Comparison of ENCODE assay signal across 23 cellular contexts in the genomic region with DNA sequence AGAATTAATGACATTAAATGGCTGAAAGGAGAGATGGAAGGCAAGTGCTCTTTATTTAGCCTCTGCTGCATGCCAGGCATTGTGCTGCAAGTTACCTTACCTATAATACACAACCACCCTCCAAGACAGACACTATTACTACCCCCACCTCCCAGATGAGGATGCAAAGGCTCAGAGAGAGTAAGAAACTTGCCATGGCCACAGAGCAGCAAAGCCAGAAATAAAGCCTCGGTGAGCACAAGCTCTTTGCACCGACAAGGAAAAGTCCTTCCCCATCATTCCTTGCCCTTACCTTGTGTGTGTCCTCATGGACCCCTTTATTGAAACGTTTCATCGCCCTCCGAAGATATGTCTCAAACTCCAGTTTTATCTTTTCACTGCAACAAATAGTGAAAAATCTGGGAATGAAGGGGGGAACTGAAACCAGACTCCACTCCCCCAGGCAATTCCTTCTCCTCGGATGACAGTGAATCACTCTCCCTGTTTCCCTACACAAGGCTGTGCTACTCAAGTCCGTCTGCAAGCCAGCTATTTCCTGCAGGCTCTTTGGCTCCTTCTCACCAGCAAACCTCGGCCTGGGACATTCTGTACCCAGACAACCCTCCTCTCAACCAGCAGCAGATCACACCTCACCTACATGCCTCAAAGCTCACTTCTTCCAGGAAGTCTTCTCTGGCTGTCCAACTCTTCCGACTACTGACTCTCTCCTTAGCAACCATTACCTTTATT. TPM values are rescaled to one million over a fixed set of nuclear protein-coding genes. Genes with fewer than 3 reads are reported as not detected.
A peak's percentile ranks its signal among the peaks of the same experiment; 100 is the strongest.
DNase-seq lines count a peak whose midpoint lies in the region; ATAC-seq and TF ChIP-seq lines count a peak whose summit lies in the region.
"Had no signal": no experiment of that assay in that cellular context is flagged by ENCODE, and none has a peak within 500 bp of the region (broad histone marks: within the 10 kb centered on the region; RNA-seq: fewer than 3 reads in every experiment).

No MANE protein-coding gene starts in this region.

- peaks cover 100% of the 10 kb centered on the region for H3K36me3 Mint-ChIP-seq in activated T-helper 17 cell treated with anti-CD3 and anti-CD28 coated beads, Interleukin-2, amount 50 U/mL, for 72 hours (ENCODE audit: low read depth)
- peaks cover 83% of the 10 kb centered on the region for H3K36me3 Mint-ChIP-seq in osteocyte (ENCODE audit: unreplicated experiment)
- H3K36me3 Mint-ChIP-seq in natural killer cell treated with Interleukin-12 subunit alpha and Interleukin-12 subunit beta and Interleukin-15 and Interleukin-18, amount 100 ng/mL, for 72 hours = peaks cover 68% of the 10 kb centered on the region

- H3K27ac ChIP-seq in epithelial cell of prostate = peak overlapping the region; percentile 33
- H3K27ac ChIP-seq: gastroesophageal sphincter, SJSA1 had no signal

- DNase-seq in COLO829 (ENCODE audit: low spot score) (peak; percentile 20), epithelial cell of prostate (ENCODE audit: low read depth, low spot score) (no peak), osteocyte (ENCODE audit: extremely low spot score, unreplicated experiment) (no peak), NCI-H748 (lab: John Stamatoyannopoulos, UW; ENCODE audit: unreplicated experiment) (no peak), midbrain (lab: John Stamatoyannopoulos, UW) (no peak)
- no peak for DNase-seq in stimulated activated CD4-positive, alpha-beta T cell treated with anti-CD3 and anti-CD28 coated beads, Interleukin-15, amount 100 ng/mL, for 24 hours
- DNase-seq in natural killer cell treated with Interleukin-12 subunit alpha and Interleukin-12 subunit beta and Interleukin-15 and Interleukin-18, amount 100 ng/mL, for 72 hours (ENCODE audit: low spot score) = no peak
- DNase-seq: BE2C; Calu3; H9; kidney; MG63; NCI-H146; NCI-H510A treated with DMSO at 0.1 percent for 48 hours; NK-92 treated with Interleukin-12 subunit alpha and Interleukin-12 subunit beta, amount 100 ng/mL, for 24 hours; stimulated activated CD4-positive, alpha-beta T cell treated with anti-CD3 and anti-CD28 coated beads, Interleukin-4, amount 100 ng/mL, for 24 hours had no signal

- TF ChIP-seq CTCF in osteocyte (IDR thresholded peaks at IDR 0.05) = no peak

- H3K27me3 Mint-ChIP-seq in activated T-helper 17 cell treated with anti-CD3 and anti-CD28 coated beads, Interleukin-2, amount 50 U/mL, for 72 hours = no peaks in the 10 kb centered on the region
- no peaks in the 10 kb centered on the region for H3K27me3 Mint-ChIP-seq in osteocyte (ENCODE audit: unreplicated experiment)
- H3K27me3 Mint-ChIP-seq in natural killer cell treated with Interleukin-12 subunit alpha and Interleukin-12 subunit beta and Interleukin-15 and Interleukin-18, amount 100 ng/mL, for 72 hours = no peaks in the 10 kb centered on the region
- H3K27me3 Mint-ChIP-seq: IgD-negative memory B cell, type B pancreatic cell had no signal

- ATAC-seq in activated T-helper 17 cell treated with anti-CD3 and anti-CD28 coated beads, Interleukin-2, amount 50 U/mL, for 72 hours (replicated peaks) = no peak
- ATAC-seq in natural killer cell treated with Interleukin-12 subunit alpha and Interleukin-12 subunit beta and Interleukin-15 and Interleukin-18, amount 100 ng/mL, for 72 hours = no peak
- ATAC-seq: activated naive CD4-positive, alpha-beta T cell treated with anti-CD3 and anti-CD28 coated beads, Interleukin-2, amount 50 U/mL, for 72 hours; gastroesophageal sphincter had no signal

- peak overlapping the region; percentile 42 for H3K27ac Mint-ChIP-seq in activated T-helper 17 cell treated with anti-CD3 and anti-CD28 coated beads, Interleukin-2, amount 50 U/mL, for 72 hours
- peak overlapping the region; percentile 76 for H3K27ac Mint-ChIP-seq in osteocyte (ENCODE audit: unreplicated experiment)
- H3K27ac Mint-ChIP-seq in natural killer cell treated with Interleukin-12 subunit alpha and Interleukin-12 subunit beta and Interleukin-15 and Interleukin-18, amount 100 ng/mL, for 72 hours = no peak overlapping the region
- H3K27ac Mint-ChIP-seq: activated T-helper 1 cell treated with anti-CD3 and anti-CD28 coated beads, Interleukin-12 subunit alpha, Interleukin-12 subunit beta, Interleukin-2, Interleukin-4 antibody, amounts not matched to agents 30 ng/mL and 10 ng/mL and 1 ng/mL, durations not matched to agents 14 hours and 24 hours and 36 hours; IgD-negative memory B cell; type B pancreatic cell had no signal

- H3K9me3 Mint-ChIP-seq in activated T-helper 17 cell treated with anti-CD3 and anti-CD28 coated beads, Interleukin-2, amount 50 U/mL, for 72 hours = peaks cover 4% of the 10 kb centered on the region
- H3K9me3 Mint-ChIP-seq in osteocyte (ENCODE audit: unreplicated experiment) = peaks cover 8% of the 10 kb centered on the region
- H3K9me3 Mint-ChIP-seq in natural killer cell treated with Interleukin-12 subunit alpha and Interleukin-12 subunit beta and Interleukin-15 and Interleukin-18, amount 100 ng/mL, for 72 hours = peaks cover 4% of the 10 kb centered on the region
- H3K9me3 Mint-ChIP-seq: type B pancreatic cell had no signal

- H3K4me3 Mint-ChIP-seq in activated T-helper 17 cell treated with anti-CD3 and anti-CD28 coated beads, Interleukin-2, amount 50 U/mL, for 72 hours = no peak overlapping the region
- H3K4me3 Mint-ChIP-seq in osteocyte (ENCODE audit: unreplicated experiment) = no peak overlapping the region
- no peak overlapping the region for H3K4me3 Mint-ChIP-seq in natural killer cell treated with Interleukin-12 subunit alpha and Interleukin-12 subunit beta and Interleukin-15 and Interleukin-18, amount 100 ng/mL, for 72 hours
- H3K4me3 Mint-ChIP-seq: activated T-helper 1 cell treated with anti-CD3 and anti-CD28 coated beads, Interleukin-12 subunit alpha, Interleukin-12 subunit beta, Interleukin-2, Interleukin-4 antibody, amounts not matched to agents 30 ng/mL and 10 ng/mL and 1 ng/mL, durations not matched to agents 14 hours and 24 hours and 36 hours; H9; IgD-negative memory B cell; type B pancreatic cell had no signal

- H3K4me1 Mint-ChIP-seq in activated T-helper 17 cell treated with anti-CD3 and anti-CD28 coated beads, Interleukin-2, amount 50 U/mL, for 72 hours = peaks cover 23% of the 10 kb centered on the region
- H3K4me1 Mint-ChIP-seq in osteocyte (ENCODE audit: unreplicated experiment) = peaks cover 15% of the 10 kb centered on the region
- peaks cover 16 to 19% of the 10 kb centered on the region in 2 donors for H3K4me1 Mint-ChIP-seq in natural killer cell treated with Interleukin-12 subunit alpha and Interleukin-12 subunit beta and Interleukin-15 and Interleukin-18, amount 100 ng/mL, for 72 hours (ENCODE audit: low read depth in 2 of 2)
- H3K4me1 Mint-ChIP-seq: H9 had no signal

RNA-seq across cellular contexts. Expression of a gene that starts 11.4 kb away (rescaled TPM):
- total RNA-seq in activated T-helper 17 cell treated with anti-CD3 and anti-CD28 coated beads, Interleukin-2, amount 50 U/mL, for 72 hours = 10 to 100 TPM; 31.9 to 39.7 TPM
- 39.4 and 41.5 TPM in 2 replicates for total RNA-seq in osteocyte
- total RNA-seq in natural killer cell treated with Interleukin-12 subunit alpha and Interleukin-12 subunit beta and Interleukin-15 and Interleukin-18, amount 100 ng/mL, for 72 hours = 10 to 100 TPM; 24.6 to 31.5 TPM

RNA-seq across cellular contexts. Expression of a gene that starts 11.6 kb away (rescaled TPM):
- 10 to 100 TPM; 15.6 to 20.6 TPM for total RNA-seq in activated T-helper 17 cell treated with anti-CD3 and anti-CD28 coated beads, Interleukin-2, amount 50 U/mL, for 72 hours
- 9.9 and 10.0 TPM in 2 replicates for total RNA-seq in osteocyte
- 10 to 100 TPM; 15.1 to 15.2 TPM for total RNA-seq in natural killer cell treated with Interleukin-12 subunit alpha and Interleukin-12 subunit beta and Interleukin-15 and Interleukin-18, amount 100 ng/mL, for 72 hours

RNA-seq across cellular contexts. Expression of a gene that starts 42.2 kb away (rescaled TPM):
- 10 to 100 TPM; 42.1 to 44.5 TPM for total RNA-seq in activated T-helper 17 cell treated with anti-CD3 and anti-CD28 coated beads, Interleukin-2, amount 50 U/mL, for 72 hours
- total RNA-seq in osteocyte = 73.3 and 76.5 TPM in 2 replicates
- 10 to 100 TPM; 37.3 to 42.6 TPM for total RNA-seq in natural killer cell treated with Interleukin-12 subunit alpha and Interleukin-12 subunit beta and Interleukin-15 and Interleukin-18, amount 100 ng/mL, for 72 hours

RNA-seq across cellular contexts. Expression of a gene that starts 42.4 kb away (rescaled TPM):
- total RNA-seq in activated T-helper 17 cell treated with anti-CD3 and anti-CD28 coated beads, Interleukin-2, amount 50 U/mL, for 72 hours = 10 to 100 TPM; 11.6 to 27.6 TPM
- total RNA-seq in osteocyte = 7.2 and 7.9 TPM in 2 replicates
- 10 to 100 TPM; 13.2 to 14.6 TPM for total RNA-seq in natural killer cell treated with Interleukin-12 subunit alpha and Interleukin-12 subunit beta and Interleukin-15 and Interleukin-18, amount 100 ng/mL, for 72 hours

Comparison
In these comparisons a context has a peak if more than half of its experiments do, and no peak if none do; other contexts are left out.
1. H3K27ac Mint-ChIP-seq: peak in activated T-helper 17 cell treated with anti-CD3 and anti-CD28 coated beads, Interleukin-2, amount 50 U/mL, for 72 hours (single experiment) and osteocyte (single experiment); none in natural killer cell treated with Interleukin-12 subunit alpha and Interleukin-12 subunit beta and Interleukin-15 and Interleukin-18, amount 100 ng/mL, for 72 hours (0 of 2).